8 cellular contexts compared by ENCODE assay signal in genomic region chr7:72924748-72925545, GRCh38. TPM values are rescaled to one million over a fixed set of nuclear protein-coding genes. Genes with fewer than 3 reads are reported as not detected.
DNase-seq lines count a peak whose midpoint lies in the region; ATAC-seq, FAIRE-seq and TF ChIP-seq lines count a peak whose summit lies in the region.

Gene POM121, plus strand, starts transcription at chr7:72925095. Its CDS starts 27 bp downstream, at chr7:72925122.

- peaks cover 4% of the 10 kb centered on the region for H3K36me3 ChIP-seq in bronchial epithelial cell (ENCODE audit: control insufficient read depth, insufficient read depth, low read length)

- peak; percentile 29 for DNase-seq in AG04449 (ENCODE audit: low read depth, low spot score)
- DNase-seq in NCI-H2227 (lab: John Stamatoyannopoulos, UW; ENCODE audit: unreplicated experiment), result peak; percentile 95
- DNase-seq in WTC11 (ENCODE audit: low spot score), result peak; percentile 80
- DNase-seq in bronchial epithelial cell (ENCODE audit: low read depth), result peak; percentile 68
- peak; percentile 87 for DNase-seq in iris pigment epithelial cell (ENCODE audit: low read depth)
- DNase-seq in stimulated activated CD4-positive, alpha-beta T cell treated with anti-CD3 and anti-CD28 coated beads, Interleukin-12 subunit alpha, Interleukin-12 subunit beta, amount 100 ng/mL, for 24 hours (ENCODE audit: low read depth in 2 of 2), result peak; percentile 72 to 76

- peaks cover 34% of the 10 kb centered on the region for H3K36me3 Mint-ChIP-seq in WTC11

- peak within 1 kb of the TSS; percentile 79 for H3K4me3 ChIP-seq in AG04449 (ENCODE audit: low read depth, low read length)
- peak within 1 kb of the TSS; percentile 65 for H3K4me3 ChIP-seq in bronchial epithelial cell (ENCODE audit: low read depth, low read length)

- H3K4me1 Mint-ChIP-seq in WTC11, result peaks cover 11% of the 10 kb centered on the region

- no peaks in the 10 kb centered on the region for H3K27me3 ChIP-seq in bronchial epithelial cell (ENCODE audit: control insufficient read depth, insufficient read depth, low read length)

- no peaks in the 10 kb centered on the region for H3K9me3 Mint-ChIP-seq in WTC11

- no peaks in the 10 kb centered on the region for H3K27me3 Mint-ChIP-seq in WTC11 (ENCODE audit: low read depth)

- FAIRE-seq in bronchial epithelial cell (lab: Jason Lieb, UNC), result no peak

- POLR2A ChIA-PET in AG04449 (lab: Yijun Ruan, JAX) (no interaction called here), WTC11 (lab: Charles Lee) (no interaction called here)

- H3K27ac Mint-ChIP-seq in WTC11, result peak within 1 kb of the TSS; percentile 100

- H3K4me3 Mint-ChIP-seq in WTC11, result peak within 1 kb of the TSS; percentile 100

- ATAC-seq in GM18868 (IDR thresholded peaks at IDR 0.05; ENCODE audit: unreplicated experiment) (peak; percentile 88), HG03103 (IDR thresholded peaks at IDR 0.05; ENCODE audit: low read depth, unreplicated experiment) (peak; percentile 82), WTC11 (peak; percentile 85)

- CTCF ChIA-PET in AG04449 (lab: Yijun Ruan, JAX), result no interaction called here
- CTCF ChIA-PET in WTC11 (lab: Charles Lee), result no interaction called here

- TF ChIP-seq CTCF in AG04449 (IDR thresholded peaks at IDR 0.05; ENCODE audit: insufficient read depth, low read length, missing control alignments) (no peak), WTC11 (IDR thresholded peaks at IDR 0.05) (no peak), bronchial epithelial cell (IDR thresholded peaks at IDR 0.05; ENCODE audit: insufficient read depth, low read length, severe bottlenecking) (no peak)

TF ChIP-seq in WTC11, 78 proteins besides CTCF, POLR2A, EP300 and RAD21 (continues in another document):
- TF ChIP-seq, protein P1, sequence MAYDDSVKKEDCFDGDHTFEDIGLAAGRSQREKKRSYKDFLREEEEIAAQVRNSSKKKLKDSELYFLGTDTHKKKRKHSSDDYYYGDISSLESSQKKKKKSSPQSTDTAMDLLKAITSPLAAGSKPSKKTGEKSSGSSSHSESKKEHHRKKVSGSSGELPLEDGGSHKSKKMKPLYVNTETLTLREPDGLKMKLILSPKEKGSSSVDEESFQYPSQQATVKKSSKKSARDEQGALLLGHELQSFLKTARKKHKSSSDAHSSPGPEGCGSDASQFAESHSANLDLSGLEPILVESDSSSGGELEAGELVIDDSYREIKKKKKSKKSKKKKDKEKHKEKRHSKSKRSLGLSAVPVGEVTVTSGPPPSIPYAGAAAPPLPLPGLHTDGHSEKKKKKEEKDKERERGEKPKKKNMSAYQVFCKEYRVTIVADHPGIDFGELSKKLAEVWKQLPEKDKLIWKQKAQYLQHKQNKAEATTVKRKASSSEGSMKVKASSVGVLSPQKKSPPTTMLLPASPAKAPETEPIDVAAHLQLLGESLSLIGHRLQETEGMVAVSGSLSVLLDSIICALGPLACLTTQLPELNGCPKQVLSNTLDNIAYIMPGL (CRISPR knock-in tag; IDR thresholded peaks at IDR 0.05), result peak; percentile 68; the same call in 1 of the 2 replicates
- TF ChIP-seq ZNF121 (CRISPR knock-in tag; IDR thresholded peaks at IDR 0.05), result no peak
- TF ChIP-seq, protein P2, sequence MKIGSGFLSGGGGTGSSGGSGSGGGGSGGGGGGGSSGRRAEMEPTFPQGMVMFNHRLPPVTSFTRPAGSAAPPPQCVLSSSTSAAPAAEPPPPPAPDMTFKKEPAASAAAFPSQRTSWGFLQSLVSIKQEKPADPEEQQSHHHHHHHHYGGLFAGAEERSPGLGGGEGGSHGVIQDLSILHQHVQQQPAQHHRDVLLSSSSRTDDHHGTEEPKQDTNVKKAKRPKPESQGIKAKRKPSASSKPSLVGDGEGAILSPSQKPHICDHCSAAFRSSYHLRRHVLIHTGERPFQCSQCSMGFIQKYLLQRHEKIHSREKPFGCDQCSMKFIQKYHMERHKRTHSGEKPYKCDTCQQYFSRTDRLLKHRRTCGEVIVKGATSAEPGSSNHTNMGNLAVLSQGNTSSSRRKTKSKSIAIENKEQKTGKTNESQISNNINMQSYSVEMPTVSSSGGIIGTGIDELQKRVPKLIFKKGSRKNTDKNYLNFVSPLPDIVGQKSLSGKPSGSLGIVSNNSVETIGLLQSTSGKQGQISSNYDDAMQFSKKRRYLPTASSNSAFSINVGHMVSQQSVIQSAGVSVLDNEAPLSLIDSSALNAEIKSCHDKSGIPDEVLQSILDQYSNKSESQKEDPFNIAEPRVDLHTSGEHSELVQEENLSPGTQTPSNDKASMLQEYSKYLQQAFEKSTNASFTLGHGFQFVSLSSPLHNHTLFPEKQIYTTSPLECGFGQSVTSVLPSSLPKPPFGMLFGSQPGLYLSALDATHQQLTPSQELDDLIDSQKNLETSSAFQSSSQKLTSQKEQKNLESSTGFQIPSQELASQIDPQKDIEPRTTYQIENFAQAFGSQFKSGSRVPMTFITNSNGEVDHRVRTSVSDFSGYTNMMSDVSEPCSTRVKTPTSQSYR (CRISPR knock-in tag; IDR thresholded peaks at IDR 0.05), result no peak
- TF ChIP-seq ATF1 (CRISPR knock-in tag; IDR thresholded peaks at IDR 0.05), result no peak
- no peak for TF ChIP-seq ZNF396 (CRISPR knock-in tag; IDR thresholded peaks at IDR 0.05; ENCODE audit: borderline replicate concordance)
- no peak for TF ChIP-seq ZNF232 (CRISPR knock-in tag; IDR thresholded peaks at IDR 0.05)
- TF ChIP-seq, protein P3, sequence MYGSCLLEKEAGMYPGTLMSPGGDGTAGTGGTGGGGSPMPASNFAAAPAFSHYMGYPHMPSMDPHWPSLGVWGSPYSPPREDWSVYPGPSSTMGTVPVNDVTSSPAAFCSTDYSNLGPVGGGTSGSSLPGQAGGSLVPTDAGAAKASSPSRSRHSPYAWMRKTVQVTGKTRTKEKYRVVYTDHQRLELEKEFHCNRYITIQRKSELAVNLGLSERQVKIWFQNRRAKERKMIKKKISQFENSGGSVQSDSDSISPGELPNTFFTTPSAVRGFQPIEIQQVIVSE (CRISPR knock-in tag; IDR thresholded peaks at IDR 0.05; ENCODE audit: borderline replicate concordance), result no peak
- no peak for TF ChIP-seq HMGA2 (CRISPR knock-in tag; IDR thresholded peaks at IDR 0.05)
- TF ChIP-seq MYBL2 (CRISPR knock-in tag; IDR thresholded peaks at IDR 0.05), result no peak
- TF ChIP-seq E2F4 (CRISPR knock-in tag; IDR thresholded peaks at IDR 0.05; ENCODE audit: borderline replicate concordance, low read depth), result no peak; the same call in 1 of the 2 replicates
- TF ChIP-seq IRF1 (CRISPR knock-in tag; IDR thresholded peaks at IDR 0.05), result 0 out of 2 replicates have a peak, but pooled peaks have one; percentile 8
- no peak for TF ChIP-seq OVOL2 (CRISPR knock-in tag; IDR thresholded peaks at IDR 0.05; ENCODE audit: borderline replicate concordance)
- TF ChIP-seq NFE2L1 (CRISPR knock-in tag; IDR thresholded peaks at IDR 0.05), result no peak
- TF ChIP-seq, protein P4, sequence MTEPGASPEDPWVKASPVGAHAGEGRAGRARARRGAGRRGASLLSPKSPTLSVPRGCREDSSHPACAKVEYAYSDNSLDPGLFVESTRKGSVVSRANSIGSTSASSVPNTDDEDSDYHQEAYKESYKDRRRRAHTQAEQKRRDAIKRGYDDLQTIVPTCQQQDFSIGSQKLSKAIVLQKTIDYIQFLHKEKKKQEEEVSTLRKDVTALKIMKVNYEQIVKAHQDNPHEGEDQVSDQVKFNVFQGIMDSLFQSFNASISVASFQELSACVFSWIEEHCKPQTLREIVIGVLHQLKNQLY (CRISPR knock-in tag; IDR thresholded peaks at IDR 0.05), result no peak
- TF ChIP-seq ATF2 (CRISPR knock-in tag; IDR thresholded peaks at IDR 0.05; ENCODE audit: borderline replicate concordance, low read depth), result no peak
- peak; percentile 99 for TF ChIP-seq CREM (CRISPR knock-in tag; IDR thresholded peaks at IDR 0.05)

RNA-seq across cellular contexts. Expression of gene POM121, which starts in this region (rescaled TPM):
- total RNA-seq in WTC11 (2021) (54.8 to 59.0 TPM (median 56.5 TPM) in 3 replicates), bronchial epithelial cell (4.5 and 4.7 TPM in 2 replicates)

Comparison
In these comparisons a context has a peak if more than half of its experiments do, and no peak if none do; other contexts are left out.
1. Peak in every context shown above with its lines: DNase-seq, ATAC-seq and H3K4me3 ChIP-seq.
2. DNase-seq: peak in every context shown above with its lines; median percentile 95 in NCI-H2227; 87 in iris pigment epithelial cell; 80 in WTC11; 74 in stimulated activated CD4-positive, alpha-beta T cell treated with anti-CD3 and anti-CD28 coated beads, Interleukin-12 subunit alpha, Interleukin-12 subunit beta, amount 100 ng/mL, for 24 hours; 68 in bronchial epithelial cell; 29 in AG04449.